In the genomic region with DNA sequence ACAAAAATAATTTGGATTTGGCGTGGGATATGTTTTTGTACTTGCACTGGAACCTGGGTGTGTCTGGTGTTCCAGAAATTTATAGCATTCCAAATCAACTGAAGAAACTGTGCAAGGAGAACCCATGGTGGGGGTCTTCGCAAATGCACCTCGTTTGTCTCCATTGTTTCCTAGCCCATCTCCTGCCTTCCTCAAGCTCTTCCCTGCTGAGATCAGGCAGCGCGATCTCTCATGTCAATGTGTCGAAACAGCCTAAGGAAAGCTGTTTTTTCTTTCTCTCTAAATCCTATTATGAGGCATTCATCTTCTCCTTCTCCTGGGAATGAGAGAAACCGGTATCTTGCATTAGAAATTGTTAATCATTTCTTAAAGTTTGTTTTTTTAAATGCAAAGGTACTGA, we compare ENCODE assay signal across 1 cellular context.
TF ChIP-seq lines count a peak whose summit lies in the region.

No MANE protein-coding gene starts in this region.

TF ChIP-seq in neural cell, 6 proteins besides CTCF, POLR2A, EP300 and RAD21:
- TF ChIP-seq, protein P1, sequence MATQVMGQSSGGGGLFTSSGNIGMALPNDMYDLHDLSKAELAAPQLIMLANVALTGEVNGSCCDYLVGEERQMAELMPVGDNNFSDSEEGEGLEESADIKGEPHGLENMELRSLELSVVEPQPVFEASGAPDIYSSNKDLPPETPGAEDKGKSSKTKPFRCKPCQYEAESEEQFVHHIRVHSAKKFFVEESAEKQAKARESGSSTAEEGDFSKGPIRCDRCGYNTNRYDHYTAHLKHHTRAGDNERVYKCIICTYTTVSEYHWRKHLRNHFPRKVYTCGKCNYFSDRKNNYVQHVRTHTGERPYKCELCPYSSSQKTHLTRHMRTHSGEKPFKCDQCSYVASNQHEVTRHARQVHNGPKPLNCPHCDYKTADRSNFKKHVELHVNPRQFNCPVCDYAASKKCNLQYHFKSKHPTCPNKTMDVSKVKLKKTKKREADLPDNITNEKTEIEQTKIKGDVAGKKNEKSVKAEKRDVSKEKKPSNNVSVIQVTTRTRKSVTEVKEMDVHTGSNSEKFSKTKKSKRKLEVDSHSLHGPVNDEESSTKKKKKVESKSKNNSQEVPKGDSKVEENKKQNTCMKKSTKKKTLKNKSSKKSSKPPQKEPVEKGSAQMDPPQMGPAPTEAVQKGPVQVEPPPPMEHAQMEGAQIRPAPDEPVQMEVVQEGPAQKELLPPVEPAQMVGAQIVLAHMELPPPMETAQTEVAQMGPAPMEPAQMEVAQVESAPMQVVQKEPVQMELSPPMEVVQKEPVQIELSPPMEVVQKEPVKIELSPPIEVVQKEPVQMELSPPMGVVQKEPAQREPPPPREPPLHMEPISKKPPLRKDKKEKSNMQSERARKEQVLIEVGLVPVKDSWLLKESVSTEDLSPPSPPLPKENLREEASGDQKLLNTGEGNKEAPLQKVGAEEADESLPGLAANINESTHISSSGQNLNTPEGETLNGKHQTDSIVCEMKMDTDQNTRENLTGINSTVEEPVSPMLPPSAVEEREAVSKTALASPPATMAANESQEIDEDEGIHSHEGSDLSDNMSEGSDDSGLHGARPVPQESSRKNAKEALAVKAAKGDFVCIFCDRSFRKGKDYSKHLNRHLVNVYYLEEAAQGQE (IDR thresholded peaks at IDR 0.05; ENCODE audit: borderline replicate concordance), result no peak
- TF ChIP-seq SMC3 (conservative IDR thresholded peaks at IDR 0.05; ENCODE audit: poor library complexity), result no peak
- peak; percentile 9 for TF ChIP-seq POLR2AphosphoS5 (IDR thresholded peaks at IDR 0.05)
